Comparison of ENCODE assay signal across 9 cellular contexts in genomic region chr2:218886461-218886947, GRCh38. TPM values are rescaled to one million over a fixed set of nuclear protein-coding genes. Genes with fewer than 3 reads are reported as not detected.
DNase-seq lines count a peak whose midpoint lies in the region; ATAC-seq and TF ChIP-seq lines count a peak whose summit lies in the region.
"Had no signal": no experiment of that assay in that cellular context is flagged by ENCODE, and none has a peak within 500 bp of the region (broad histone marks: within the 10 kb centered on the region; RNA-seq: fewer than 3 reads in every experiment).

No MANE protein-coding gene starts in this region.

- no peaks in the 10 kb centered on the region for H3K9me3 ChIP-seq in CD4-positive, alpha-beta T cell (ENCODE audit: control insufficient read depth, low read length)

- no peaks in the 10 kb centered on the region for H3K9me3 Mint-ChIP-seq in CD4-positive, alpha-beta T cell

- CTCF ChIA-PET in CD4-positive, alpha-beta T cell (lab: Charles Lee), result interaction anchor here (1.3 to 3.8 kb wide), 4 partner anchors 10 to 94 kb away, joined by 3 to 21 read pairs (median 11); no protein-coding TSS in a partner anchor

- H3K36me3 Mint-ChIP-seq in CD4-positive, alpha-beta T cell (ENCODE audit: low read depth), result no peaks in the 10 kb centered on the region

- no peak overlapping the region for H3K4me3 Mint-ChIP-seq in CD4-positive, alpha-beta T cell

- no peak overlapping the region for H3K27ac Mint-ChIP-seq in CD4-positive, alpha-beta T cell

- H3K27ac ChIP-seq in CD4-positive, alpha-beta T cell (ENCODE audit: low read depth, low read length), result no peak overlapping the region

- POLR2A ChIA-PET in CD4-positive, alpha-beta T cell (lab: Charles Lee), result interaction anchor here (0.6 to 19.6 kb wide), 2 partner anchors 9 to 666 kb away, joined by 3 to 455 read pairs; no protein-coding TSS in a partner anchor

- peak; percentile 22 for ATAC-seq in GM21717 (IDR thresholded peaks at IDR 0.05; ENCODE audit: unreplicated experiment)
- ATAC-seq in CD4-positive, alpha-beta T cell (ENCODE audit: poor library complexity), result no peak
- ATAC-seq in omental fat pad (ENCODE audit: low FRiP score), result no peak

- intact Hi-C loops in CD4-positive, alpha-beta T cell (cut with DNase I, micrococcal nuclease), result no loop called here

- no peak for TF ChIP-seq CTCF in CD4-positive, alpha-beta T cell (IDR thresholded peaks at IDR 0.05)
- TF ChIP-seq CTCF in omental fat pad (IDR thresholded peaks at IDR 0.05), result no peak

- no peaks in the 10 kb centered on the region for H3K27me3 ChIP-seq in CD4-positive, alpha-beta T cell (ENCODE audit: control insufficient read depth, insufficient read depth, low read length)

- H3K4me1 Mint-ChIP-seq in CD4-positive, alpha-beta T cell (ENCODE audit: low read depth), result peaks cover 40% of the 10 kb centered on the region

- DNase-seq in DMS 273 treated with DMSO at 0.1 percent for 48 hours (lab: John Stamatoyannopoulos, UW) (peak; percentile 88), NCI-H1105 (lab: John Stamatoyannopoulos, UW) (peak; percentile 48), islet precursor cell (peak; percentile 74), mesenteric fat pad (ENCODE audit: low spot score) (no peak), omental fat pad (ENCODE audit: low spot score) (no peak)
- DNase-seq in CD4-positive, alpha-beta T cell, result no peak
- no peak for DNase-seq in activated CD4-positive, alpha-beta T cell treated with anti-CD3 and anti-CD28 coated beads for 1 hour
- DNase-seq: DMS53 had no signal

- H3K27me3 Mint-ChIP-seq in CD4-positive, alpha-beta T cell, result no peaks in the 10 kb centered on the region

RNA-seq across cellular contexts. Expression of gene WNT10A, which starts 5.9 kb away (rescaled TPM):
- total RNA-seq in CD4-positive, alpha-beta T cell, result 1 to 10 TPM; 4.8 to 6.6 TPM
- total RNA-seq in mesenteric fat pad, result not detected
- total RNA-seq in omental fat pad, result 1 to 10 TPM in 1 of 4 donors, under 1 TPM in 1, not detected in 2; 0.36 to 2.3 TPM

RNA-seq across cellular contexts. Expression of gene WNT6, which starts 26.9 kb away (rescaled TPM):
- not detected for total RNA-seq in CD4-positive, alpha-beta T cell
- 0.90 TPM for total RNA-seq in mesenteric fat pad
- 1 to 10 TPM in 2 of 4 donors, under 1 TPM in 2; 0.19 to 2.7 (median 0.62) TPM for total RNA-seq in omental fat pad

RNA-seq across cellular contexts. Expression of gene PRKAG3, which starts 54.9 kb away (rescaled TPM):
- not detected for total RNA-seq in CD4-positive, alpha-beta T cell
- total RNA-seq in mesenteric fat pad, result not detected
- not detected for total RNA-seq in omental fat pad

Comparison
In these comparisons a context has a peak if more than half of its experiments do, and no peak if none do; other contexts are left out.
1. DNase-seq: peak in DMS 273 treated with DMSO at 0.1 percent for 48 hours (single experiment), NCI-H1105 (single experiment) and islet precursor cell (single experiment); none in CD4-positive, alpha-beta T cell (0 of 10), mesenteric fat pad (single experiment), activated CD4-positive, alpha-beta T cell treated with anti-CD3 and anti-CD28 coated beads for 1 hour (single experiment) and omental fat pad (single experiment).